22 cellular contexts compared by ENCODE assay signal in genomic region chrX:70672326-70672725, GRCh38.
DNase-seq lines count a peak whose midpoint lies in the region; ATAC-seq, FAIRE-seq and TF ChIP-seq lines count a peak whose summit lies in the region.
"Had no signal": no experiment of that assay in that cellular context is flagged by ENCODE, and none has a peak within 500 bp of the region (broad histone marks: within the 10 kb centered on the region; RNA-seq: fewer than 3 reads in every experiment).

No MANE protein-coding gene starts in this region.

- H3K9me3 Mint-ChIP-seq in activated T-cell treated with anti-CD3 and anti-CD28 coated beads, Interleukin-2, amount 50 U/mL, for 72 hours, result peaks cover 0 to 2% of the 10 kb centered on the region in 2 donors
- H3K9me3 Mint-ChIP-seq in activated T-helper 17 cell treated with anti-CD3 and anti-CD28 coated beads, Interleukin-2, amount 50 U/mL, for 72 hours, result no peaks in the 10 kb centered on the region

- H3K36me3 Mint-ChIP-seq in activated T-cell treated with anti-CD3 and anti-CD28 coated beads, Interleukin-2, amount 50 U/mL, for 72 hours (ENCODE audit: insufficient read depth in 2 of 2), result peaks cover 2 to 5% of the 10 kb centered on the region in 2 donors
- no peaks in the 10 kb centered on the region for H3K36me3 Mint-ChIP-seq in activated T-helper 17 cell treated with anti-CD3 and anti-CD28 coated beads, Interleukin-2, amount 50 U/mL, for 72 hours (ENCODE audit: low read depth)
- H3K36me3 Mint-ChIP-seq: CD4-positive, CD25-positive, alpha-beta regulatory T cell had no signal

- H3K14ac ChIP-seq in H1 (ENCODE audit: insufficient read length), result no peak overlapping the region

- CTCF ChIA-PET in H1 (lab: Charles Lee; ENCODE audit: partially characterized antibody), result no interaction called here

- H3K27ac Mint-ChIP-seq in activated T-cell treated with anti-CD3 and anti-CD28 coated beads, Interleukin-2, amount 50 U/mL, for 72 hours, result peak overlapping the region; percentile 33
- H3K27ac Mint-ChIP-seq in activated T-helper 17 cell treated with anti-CD3 and anti-CD28 coated beads, Interleukin-2, amount 50 U/mL, for 72 hours, result peak overlapping the region; percentile 70
- H3K27ac Mint-ChIP-seq: CD4-positive, CD25-positive, alpha-beta regulatory T cell had no signal

- no peak overlapping the region for H2AK5ac ChIP-seq in H1 (ENCODE audit: low read depth, low read length)

- no peak overlapping the region for H3K56ac ChIP-seq in H1 (replicated peaks; ENCODE audit: insufficient read length, low read depth, low read length)

- H3K18ac ChIP-seq in H1 (ENCODE audit: extremely low read depth, low read length), result no peak overlapping the region

- no peak for DNase-seq in activated T-cell treated with anti-CD3 and anti-CD28 coated beads, Interleukin-2, amount 50 U/mL, for 72 hours
- DNase-seq in activated T-cell treated with anti-CD3 and anti-CD28 coated beads for 4 hours (no peak), H1 (ENCODE audit: low read depth in 1 of 2, low spot score in 2 of 2) (no peak)
- no peak for DNase-seq in activated CD8-positive, alpha-beta memory T cell treated with anti-CD3 and anti-CD28 coated beads, Interleukin-2, amount 50 U/mL, for 4 hours
- DNase-seq: CD4-positive, CD25-positive, alpha-beta regulatory T cell; COR-L47; DMS79 treated with DMSO at 0.1 percent for 48 hours; H7; MG63; NCI-H1417; NCI-H1694 treated with DMSO at 0.1 percent for 48 hours; NCI-H2081 treated with DMSO at 0.1 percent for 48 hours; NCI-H2171 treated with DMSO at 0.1 percent for 48 hours; NCI-H524 treated with DMSO at 0.1 percent for 48 hours; NCI-H82; Peyer's patch had no signal

- H3K79me1 ChIP-seq in H1 (ENCODE audit: low read depth, low read length), result no peaks in the 10 kb centered on the region

- H2BK12ac ChIP-seq in H1 (ENCODE audit: low read depth, low read length), result no peak overlapping the region

- TF ChIP-seq POLR2A in H1 (IDR thresholded peaks at IDR 0.05; ENCODE audit: control extremely low read depth in 1 of 2, low read depth in 2 of 2, low read length in 2 of 2), result no peak

- no peaks in the 10 kb centered on the region for H3K36me3 ChIP-seq in H1 (ENCODE audit: control insufficient read depth in 2 of 4, insufficient read depth in 4 of 4, low read length in 3 of 4)
- H3K36me3 ChIP-seq: MG63, Peyer's patch had no signal

- no peak overlapping the region for H2BK5ac ChIP-seq in H1 (ENCODE audit: low read depth, low read length)

- H3K4ac ChIP-seq in H1 (replicated peaks; ENCODE audit: insufficient read length, low read depth, low read length), result no peak overlapping the region

- H3K23ac ChIP-seq in H1 (ENCODE audit: insufficient read length), result no peak overlapping the region

- no peaks in the 10 kb centered on the region for H4K20me1 ChIP-seq in H1 (replicated peaks in 1 of 2; ENCODE audit: control insufficient read depth in 1 of 2, insufficient read depth in 2 of 2, low read length in 2 of 2)

- no peak for TF ChIP-seq RAD21 in H1 (IDR thresholded peaks at IDR 0.05 in 1 of 2, conservative IDR thresholded peaks at IDR 0.05 in 1 of 2; ENCODE audit: low read depth in 2 of 2, low read length in 2 of 2)

- no peak for TF ChIP-seq EP300 in H1 (IDR thresholded peaks at IDR 0.05; ENCODE audit: borderline replicate concordance in 1 of 2, low read depth in 2 of 2, low read length in 2 of 2)

- FAIRE-seq in H1 (lab: Jason Lieb, UNC), result peak; percentile 13
- FAIRE-seq: HepG2, K562 had no signal

- TF ChIP-seq CTCF in H1 (IDR thresholded peaks at IDR 0.05; ENCODE audit: control extremely low read depth in 1 of 3, insufficient read depth in 1 of 3, low read depth in 1 of 3, low read length in 3 of 3), result no peak

- POLR2A ChIA-PET in H1 (lab: Charles Lee; ENCODE audit: partially characterized antibody), result no interaction called here

- peak overlapping the region; percentile 1 to 54 for H3K4me3 Mint-ChIP-seq in activated T-cell treated with anti-CD3 and anti-CD28 coated beads, Interleukin-2, amount 50 U/mL, for 72 hours
- peak overlapping the region; percentile 26 for H3K4me3 Mint-ChIP-seq in activated T-helper 17 cell treated with anti-CD3 and anti-CD28 coated beads, Interleukin-2, amount 50 U/mL, for 72 hours
- H3K4me3 Mint-ChIP-seq: CD4-positive, CD25-positive, alpha-beta regulatory T cell had no signal

- H3K79me2 ChIP-seq in H1 (ENCODE audit: control insufficient read depth in 1 of 2, insufficient read depth in 2 of 2, low read length in 2 of 2), result no peaks in the 10 kb centered on the region

- H3K27ac ChIP-seq in H1 (ENCODE audit: low read depth, low read length), result no peak overlapping the region
- H3K27ac ChIP-seq: HL-60, Peyer's patch had no signal

- no peaks in the 10 kb centered on the region for H3K23me2 ChIP-seq in H1 (ENCODE audit: low read depth, low read length)

- H2AFZ ChIP-seq in H1 (ENCODE audit: low read length), result no peak overlapping the region

- no peak overlapping the region for H2BK120ac ChIP-seq in H1 (replicated peaks; ENCODE audit: low read depth, low read length)

- 92% methylated on average over 3 of the region's 3 CpGs; no CpG with 5 or more reads in 1 of the 2 experiments for WGBS in H1 (ENCODE audit: extremely low coverage in 1 of 2, insufficient coverage in 1 of 2, insufficient read length in 1 of 2, insufficient replicate concordance in 2 of 2, low coverage in 1 of 2, low lambda C conversion rate in 2 of 2, missing lambda C conversion rate in 1 of 2), 2 experiments

- peaks cover 24% of the 10 kb centered on the region for H3K4me1 Mint-ChIP-seq in activated T-cell treated with anti-CD3 and anti-CD28 coated beads, Interleukin-2, amount 50 U/mL, for 72 hours (ENCODE audit: low read depth)
- peaks cover 6% of the 10 kb centered on the region for H3K4me1 Mint-ChIP-seq in activated T-helper 17 cell treated with anti-CD3 and anti-CD28 coated beads, Interleukin-2, amount 50 U/mL, for 72 hours
- H3K4me1 Mint-ChIP-seq: CD4-positive, CD25-positive, alpha-beta regulatory T cell had no signal

- H2BK15ac ChIP-seq in H1 (ENCODE audit: low read length), result no peak overlapping the region

- no peak overlapping the region for H3K4me3 ChIP-seq in H1 (ENCODE audit: extremely low read depth in 1 of 4, insufficient read depth in 2 of 4, low read depth in 3 of 4, low read length in 4 of 4)
- H3K4me3 ChIP-seq: K562, MG63, Peyer's patch had no signal

- H4K8ac ChIP-seq in H1 (ENCODE audit: extremely low read depth, insufficient read depth, low read length), result no peak overlapping the region

- H3K4me2 ChIP-seq in H1 (ENCODE audit: insufficient read depth in 1 of 2, low read depth in 2 of 2, low read length in 2 of 2), result no peak overlapping the region

- H4K91ac ChIP-seq in H1 (replicated peaks; ENCODE audit: insufficient read length, low read length), result no peak overlapping the region

- no peak overlapping the region for H3K9ac ChIP-seq in H1 (replicated peaks in 1 of 4; ENCODE audit: extremely low read depth in 1 of 4, low read depth in 3 of 4, low read length in 3 of 4)

- H3K27me3 Mint-ChIP-seq in activated T-cell treated with anti-CD3 and anti-CD28 coated beads, Interleukin-2, amount 50 U/mL, for 72 hours (ENCODE audit: low read depth), result peaks cover 31% of the 10 kb centered on the region
- no peaks in the 10 kb centered on the region for H3K27me3 Mint-ChIP-seq in activated T-helper 17 cell treated with anti-CD3 and anti-CD28 coated beads, Interleukin-2, amount 50 U/mL, for 72 hours

- peak; percentile 34 to 56 for ATAC-seq in activated T-cell treated with anti-CD3 and anti-CD28 coated beads, Interleukin-2, amount 50 U/mL, for 72 hours (replicated peaks in 1 of 2)
- peak; percentile 74 for ATAC-seq in activated T-helper 17 cell treated with anti-CD3 and anti-CD28 coated beads, Interleukin-2, amount 50 U/mL, for 72 hours (replicated peaks)
- ATAC-seq in HG03175 (IDR thresholded peaks at IDR 0.05; ENCODE audit: unreplicated experiment) (no peak), GM19023 (IDR thresholded peaks at IDR 0.05; ENCODE audit: unreplicated experiment) (no peak)
- ATAC-seq: HepG2, K562 had no signal

- H2BK20ac ChIP-seq in H1 (ENCODE audit: low read length), result no peak overlapping the region

- no peaks in the 10 kb centered on the region for H3K9me3 ChIP-seq in H1 (ENCODE audit: insufficient read depth in 2 of 2, low read depth in 1 of 2, low read length in 1 of 2)
- H3K9me3 ChIP-seq: MG63, Peyer's patch had no signal

- no peaks in the 10 kb centered on the region for H3K27me3 ChIP-seq in H1 (replicated peaks in 1 of 4; ENCODE audit: control insufficient read depth in 3 of 4, extremely low read depth in 1 of 4, insufficient read depth in 3 of 4, low read length in 3 of 4)
- H3K27me3 ChIP-seq: MG63, Peyer's patch had no signal

- H4K5ac ChIP-seq in H1 (ENCODE audit: insufficient read length, low read depth, low read length), result no peak overlapping the region

- H3K4me1 ChIP-seq in H1 (replicated peaks in 1 of 4; ENCODE audit: control insufficient read depth in 3 of 4, insufficient read depth in 4 of 4, low read length in 3 of 4), result no peaks in the 10 kb centered on the region
- H3K4me1 ChIP-seq: Peyer's patch had no signal

TF ChIP-seq in H1, 55 proteins besides CTCF, POLR2A, EP300 and RAD21 (continues in another document):
- TF ChIP-seq BRCA1 (IDR thresholded peaks at IDR 0.05; ENCODE audit: low read depth, low read length), result no peak
- TF ChIP-seq JUND (IDR thresholded peaks at IDR 0.05; ENCODE audit: low read length), result no peak
- TF ChIP-seq KDM1A (IDR thresholded peaks at IDR 0.05; ENCODE audit: borderline replicate concordance, low read length), result no peak
- no peak for TF ChIP-seq SAP30 (IDR thresholded peaks at IDR 0.05; ENCODE audit: insufficient read depth, insufficient replicate concordance, low read length)
- no peak for TF ChIP-seq CBX5 (IDR thresholded peaks at IDR 0.05; ENCODE audit: low read depth, low read length)
- no peak for TF ChIP-seq GABPA (IDR thresholded peaks at IDR 0.05; ENCODE audit: borderline replicate concordance, insufficient read depth, low read length)
- no peak for TF ChIP-seq RNF2 (IDR thresholded peaks at IDR 0.05; ENCODE audit: borderline replicate concordance, low read depth, low read length, missing control alignments, poor library complexity, severe bottlenecking)
- TF ChIP-seq ZNF274 (IDR thresholded peaks at IDR 0.05; ENCODE audit: borderline replicate concordance, extremely low read depth, low read length), result no peak
- no peak for TF ChIP-seq POU5F1 (IDR thresholded peaks at IDR 0.05; ENCODE audit: low read depth, low read length)
- TF ChIP-seq NANOG (IDR thresholded peaks at IDR 0.05; ENCODE audit: insufficient read depth, low read depth, low read length, poor library complexity, severe bottlenecking), result no peak

Comparison
In these comparisons a context has a peak if more than half of its experiments do, and no peak if none do; other contexts are left out.
1. ATAC-seq: peak in activated T-cell treated with anti-CD3 and anti-CD28 coated beads, Interleukin-2, amount 50 U/mL, for 72 hours (2 of 2) and activated T-helper 17 cell treated with anti-CD3 and anti-CD28 coated beads, Interleukin-2, amount 50 U/mL, for 72 hours (single experiment); none in HG03175 (single experiment) and GM19023 (single experiment).